ENCODE assay signal across 14 cellular contexts in genomic region chr18:58362829-58363231, GRCh38.
A peak's percentile ranks its signal among the peaks of the same experiment; 100 is the strongest.
DNase-seq lines count a peak whose midpoint lies in the region; ATAC-seq and TF ChIP-seq lines count a peak whose summit lies in the region.
"Had no signal": no experiment of that assay in that cellular context is flagged by ENCODE, and none has a peak within 500 bp of the region (broad histone marks: within the 10 kb centered on the region; RNA-seq: fewer than 3 reads in every experiment).

No MANE protein-coding gene starts in this region.

- H3K4me3 ChIP-seq in left ventricle myocardium inferior (no peak overlapping the region), choroid plexus epithelial cell (ENCODE audit: low read depth, low read length) (no peak overlapping the region), mesodermal cell (ENCODE audit: extremely low read depth, insufficient read depth, low read length, poor library complexity, severe bottlenecking) (no peak overlapping the region), uterus (no peak overlapping the region)
- H3K4me3 ChIP-seq: thoracic aorta had no signal

- H3K4me1 ChIP-seq in left ventricle myocardium inferior (peaks cover 23% of the 10 kb centered on the region), mesodermal cell (ENCODE audit: control insufficient read depth, insufficient read depth, low read length, poor library complexity, severe bottlenecking) (peaks cover 13% of the 10 kb centered on the region), uterus (no peaks in the 10 kb centered on the region)

- WGBS in mesodermal cell (ENCODE audit: insufficient coverage in 2 of 2), 2 experiments, result no CpG with 5 or more reads among the region's 2 CpGs

- intact Hi-C loops in left ventricle myocardium inferior (cut with micrococcal nuclease), result no loop called here
- intact Hi-C loops in Right ventricle myocardium inferior (cut with DNase I), result no loop called here
- intact Hi-C loops in uterus (cut with DNase I; ENCODE audit: low total_unique reads), result no loop called here

- H3K27ac ChIP-seq in left ventricle myocardium inferior (replicated peaks) (peak overlapping the region; percentile 47), mesodermal cell (ENCODE audit: low read depth, low read length, severe bottlenecking) (peak overlapping the region; percentile 83), uterus (peak overlapping the region; percentile 79)

- no peak for ATAC-seq in Right ventricle myocardium inferior

- H3K36me3 ChIP-seq in left ventricle myocardium inferior (peaks cover 49% of the 10 kb centered on the region), mesodermal cell (ENCODE audit: control insufficient read depth, insufficient read depth, low read length) (peaks cover 10% of the 10 kb centered on the region), uterus (no peaks in the 10 kb centered on the region)
- H3K36me3 ChIP-seq: thoracic aorta had no signal

- TF ChIP-seq POLR2A in uterus (IDR thresholded peaks at IDR 0.05), result no peak

- H3K9me3 ChIP-seq in left ventricle myocardium inferior (replicated peaks) (no peaks in the 10 kb centered on the region), mesodermal cell (ENCODE audit: control insufficient read depth, low read length) (no peaks in the 10 kb centered on the region), uterus (no peaks in the 10 kb centered on the region)
- H3K9me3 ChIP-seq: thoracic aorta had no signal

- DNase-seq in left ventricle myocardium inferior, result no peak
- DNase-seq in Right ventricle myocardium inferior (ENCODE audit: missing footprints), result no peak
- peak; percentile 20 for DNase-seq in choroid plexus epithelial cell (ENCODE audit: low read depth)
- DNase-seq in uterus, result no peak
- DNase-seq in GM19238 (ENCODE audit: insufficient read length, low spot score), result no peak
- DNase-seq in Kasumi-1 (lab: John Stamatoyannopoulos, UW), result no peak
- no peak for DNase-seq in stimulated activated CD4-positive, alpha-beta T cell treated with anti-CD3 and anti-CD28 coated beads, Interleukin-2, amount 100 ng/mL, for 48 hours
- DNase-seq: cortex of kidney, DMS 273 treated with DMSO at 0.1 percent for 48 hours, NCI-H1436 treated with DMSO at 0.1 percent for 48 hours, NCI-H524, SHP77 had no signal

- no peaks in the 10 kb centered on the region for H3K27me3 ChIP-seq in left ventricle myocardium inferior (ENCODE audit: low read depth)
- H3K27me3 ChIP-seq in uterus, result no peaks in the 10 kb centered on the region

- TF ChIP-seq CTCF in left ventricle myocardium inferior (IDR thresholded peaks at IDR 0.05; ENCODE audit: borderline replicate concordance), result no peak
- TF ChIP-seq CTCF in choroid plexus epithelial cell (conservative IDR thresholded peaks at IDR 0.05; ENCODE audit: low read depth, low read length), result no peak
- no peak for TF ChIP-seq CTCF in uterus (IDR thresholded peaks at IDR 0.05)
